Comparison of ENCODE assay signal across 11 cellular contexts in genomic region chr10:12726971-12727831, GRCh38.
DNase-seq lines count a peak whose midpoint lies in the region; ATAC-seq lines count a peak whose summit lies in the region.
"Had no signal": no experiment of that assay in that cellular context is flagged by ENCODE, and none has a peak within 500 bp of the region (broad histone marks: within the 10 kb centered on the region; RNA-seq: fewer than 3 reads in every experiment).

No MANE protein-coding gene starts in this region.

- no peaks in the 10 kb centered on the region for H3K27me3 ChIP-seq in stomach smooth muscle (ENCODE audit: control insufficient read depth in 1 of 2, insufficient read depth in 2 of 2, low read length in 2 of 2)

- peaks cover 34% of the 10 kb centered on the region for H3K4me1 ChIP-seq in stomach smooth muscle (ENCODE audit: control insufficient read depth, insufficient read depth, low read length)

- H3K36me3 ChIP-seq in stomach smooth muscle (ENCODE audit: control insufficient read depth in 2 of 2, insufficient read depth in 2 of 2, low read length in 2 of 2) = no peaks in the 10 kb centered on the region

- peak overlapping the region; percentile 58 for H3K27ac ChIP-seq in stomach smooth muscle (ENCODE audit: low read length)
- H3K27ac ChIP-seq: coronary artery, SK-N-MC had no signal

- DNase-seq in stimulated activated CD4-positive, alpha-beta T cell treated with anti-CD3 and anti-CD28 coated beads, Interleukin-15, amount 100 ng/mL, for 48 hours (ENCODE audit: low read depth in 2 of 2) = peak; percentile 32 to 35
- no peak for DNase-seq in stimulated activated CD4-positive, alpha-beta T cell treated with anti-CD3 and anti-CD28 coated beads, Interleukin-12 subunit alpha, Interleukin-12 subunit beta, amount 100 ng/mL, for 4 hours
- DNase-seq in activated naive CD4-positive, alpha-beta T cell treated with anti-CD3 and anti-CD28 coated beads, Interleukin-2, amount 50 U/mL, for 16 hours = peak; percentile 14
- DNase-seq in iris pigment epithelial cell (ENCODE audit: low read depth) = peak; percentile 59
- no peak for DNase-seq in NCI-H345 (lab: John Stamatoyannopoulos, UW)
- DNase-seq in SHP77 treated with DMSO at 0.1 percent for 48 hours (lab: John Stamatoyannopoulos, UW) = no peak
- DNase-seq: NCI-H2029 treated with DMSO at 0.1 percent for 48 hours had no signal

- H3K9ac ChIP-seq in stomach smooth muscle (ENCODE audit: low read length in 2 of 2) = no peak overlapping the region

- no peak overlapping the region for H3K4me3 ChIP-seq in stomach smooth muscle (ENCODE audit: low read length in 2 of 2)
- H3K4me3 ChIP-seq: coronary artery, SK-N-MC had no signal

- no peaks in the 10 kb centered on the region for H3K9me3 ChIP-seq in stomach smooth muscle (ENCODE audit: control insufficient read depth in 2 of 2, low read length in 2 of 2)

- no peak for ATAC-seq in GM18873 (IDR thresholded peaks at IDR 0.05; ENCODE audit: low FRiP score, unreplicated experiment)

Comparison
In these comparisons a context has a peak if more than half of its experiments do, and no peak if none do; other contexts are left out.
1. DNase-seq: peak in stimulated activated CD4-positive, alpha-beta T cell treated with anti-CD3 and anti-CD28 coated beads, Interleukin-15, amount 100 ng/mL, for 48 hours (2 of 2), activated naive CD4-positive, alpha-beta T cell treated with anti-CD3 and anti-CD28 coated beads, Interleukin-2, amount 50 U/mL, for 16 hours (single experiment) and iris pigment epithelial cell (single experiment); none in stimulated activated CD4-positive, alpha-beta T cell treated with anti-CD3 and anti-CD28 coated beads, Interleukin-12 subunit alpha, Interleukin-12 subunit beta, amount 100 ng/mL, for 4 hours (single experiment), NCI-H345 (single experiment) and SHP77 treated with DMSO at 0.1 percent for 48 hours (single experiment).